Comparison of ENCODE assay signal across 19 cellular contexts in genomic region chr10:4006051-4006450, GRCh38.
DNase-seq lines count a peak whose midpoint lies in the region; ATAC-seq and TF ChIP-seq lines count a peak whose summit lies in the region.
"Had no signal": no experiment of that assay in that cellular context is flagged by ENCODE, and none has a peak within 500 bp of the region (broad histone marks: within the 10 kb centered on the region; RNA-seq: fewer than 3 reads in every experiment).

No MANE protein-coding gene starts in this region.

- H3K27ac ChIP-seq in naive thymus-derived CD4-positive, alpha-beta T cell (ENCODE audit: low read depth, low read length): no peak overlapping the region
- no peak overlapping the region for H3K27ac ChIP-seq in upper lobe of right lung
- H3K27ac ChIP-seq: cardiac muscle cell, GM23248, neural progenitor cell, tibial artery had no signal

- peak; percentile 7 for DNase-seq in activated naive CD4-positive, alpha-beta T cell treated with anti-CD3 and anti-CD28 coated beads for 36 hours
- no peak for DNase-seq in activated naive CD4-positive, alpha-beta T cell treated with anti-CD3 and anti-CD28 coated beads, Interleukin-2, amount 10 ng/mL, durations not matched to agents 7 days and 5 days
- no peak for DNase-seq in naive thymus-derived CD4-positive, alpha-beta T cell
- DNase-seq in upper lobe of right lung (peak; percentile 73), GM13976 (ENCODE audit: low spot score) (no peak), AG08396 (ENCODE audit: low spot score) (no peak)
- DNase-seq: activated T-cell treated with anti-CD3 and anti-CD28 coated beads, Interleukin-2, amount 50 U/mL, for 72 hours; EL; GM23248; stimulated activated CD4-positive, alpha-beta T cell treated with anti-CD3 and anti-CD28 coated beads, Interleukin-2, amount 100 ng/mL, for 48 hours; stimulated activated naive CD8-positive, alpha-beta T cell treated with anti-CD3 and anti-CD28 coated beads, Interleukin-15, Interleukin-2, amounts not matched to agents 100 U/mL and 50 U/mL, for 24 hours had no signal

- peaks cover 8% of the 10 kb centered on the region for H3K4me1 Mint-ChIP-seq in activated naive CD4-positive, alpha-beta T cell treated with anti-CD3 and anti-CD28 coated beads for 36 hours (ENCODE audit: low read depth)
- H3K4me1 Mint-ChIP-seq in activated naive CD4-positive, alpha-beta T cell treated with anti-CD3 and anti-CD28 coated beads, Interleukin-2, amount 10 ng/mL, durations not matched to agents 7 days and 5 days: peaks cover 14% of the 10 kb centered on the region
- H3K4me1 Mint-ChIP-seq in dendritic cell treated with granulocyte-macrophage colony-stimulating factor and Interleukin-4, amounts not matched to agents 40 ng/mL and 50 ng/mL, for 4 days (ENCODE audit: low read depth): peaks cover 52% of the 10 kb centered on the region
- peaks cover 0 to 10% (median 4%) of the 10 kb centered on the region in 7 donors for H3K4me1 Mint-ChIP-seq in naive thymus-derived CD4-positive, alpha-beta T cell

- no peak overlapping the region for H3K4me3 ChIP-seq in naive thymus-derived CD4-positive, alpha-beta T cell (ENCODE audit: low read length)
- no peak overlapping the region for H3K4me3 ChIP-seq in upper lobe of right lung
- H3K4me3 ChIP-seq: BLaER1 treated with 17β-estradiol and CSF1 and Interleukin-3, amounts not matched to agents 10 nM and 100 nM; cardiac muscle cell; GM23248; neural progenitor cell; tibial artery had no signal

- peaks cover 1% of the 10 kb centered on the region for H3K27me3 Mint-ChIP-seq in activated naive CD4-positive, alpha-beta T cell treated with anti-CD3 and anti-CD28 coated beads for 36 hours (ENCODE audit: low read depth)
- peaks cover 18% of the 10 kb centered on the region for H3K27me3 Mint-ChIP-seq in activated naive CD4-positive, alpha-beta T cell treated with anti-CD3 and anti-CD28 coated beads, Interleukin-2, amount 10 ng/mL, durations not matched to agents 7 days and 5 days
- peaks cover 2% of the 10 kb centered on the region for H3K27me3 Mint-ChIP-seq in dendritic cell treated with granulocyte-macrophage colony-stimulating factor and Interleukin-4, amounts not matched to agents 40 ng/mL and 50 ng/mL, for 4 days
- H3K27me3 Mint-ChIP-seq in naive thymus-derived CD4-positive, alpha-beta T cell: no peaks in the 10 kb centered on the region
- H3K27me3 Mint-ChIP-seq: activated naive CD4-positive, alpha-beta T cell treated with anti-CD3 and anti-CD28 coated beads, Interleukin-2, amount 50 U/mL, for 24 hours had no signal

- CTCF ChIA-PET in activated naive CD4-positive, alpha-beta T cell treated with anti-CD3 and anti-CD28 coated beads for 36 hours (lab: Charles Lee): no interaction called here
- CTCF ChIA-PET in activated naive CD4-positive, alpha-beta T cell treated with anti-CD3 and anti-CD28 coated beads, Interleukin-2, amount 10 ng/mL, durations not matched to agents 7 days and 5 days (lab: Charles Lee): no interaction called here
- CTCF ChIA-PET in naive thymus-derived CD4-positive, alpha-beta T cell (lab: Charles Lee): no interaction called here

- H3K4me1 ChIP-seq in naive thymus-derived CD4-positive, alpha-beta T cell (ENCODE audit: control insufficient read depth in 2 of 2, insufficient read depth in 2 of 2, low read length in 2 of 2): no peaks in the 10 kb centered on the region
- no peaks in the 10 kb centered on the region for H3K4me1 ChIP-seq in upper lobe of right lung

- in situ Hi-C loops in GM13976 (cut with MboI; ENCODE audit: low sequenced_read_pairs, unreplicated experiment): no loop called here

- no peaks in the 10 kb centered on the region for H3K27me3 ChIP-seq in naive thymus-derived CD4-positive, alpha-beta T cell (ENCODE audit: control insufficient read depth in 2 of 2, insufficient read depth in 2 of 2, low read length in 2 of 2)
- no peaks in the 10 kb centered on the region for H3K27me3 ChIP-seq in upper lobe of right lung
- H3K27me3 ChIP-seq: BLaER1 treated with 17β-estradiol and CSF1 and Interleukin-3, amounts not matched to agents 10 nM and 100 nM; cardiac muscle cell; neural progenitor cell; tibial artery had no signal

- H3K9me3 ChIP-seq in naive thymus-derived CD4-positive, alpha-beta T cell (ENCODE audit: control insufficient read depth in 2 of 3, low read length in 3 of 3): no peaks in the 10 kb centered on the region
- no peaks in the 10 kb centered on the region for H3K9me3 ChIP-seq in upper lobe of right lung
- H3K9me3 ChIP-seq: tibial artery had no signal

- POLR2A ChIA-PET in naive thymus-derived CD4-positive, alpha-beta T cell (lab: Charles Lee): no interaction called here

- no peak overlapping the region for H3K27ac Mint-ChIP-seq in activated naive CD4-positive, alpha-beta T cell treated with anti-CD3 and anti-CD28 coated beads for 36 hours
- H3K27ac Mint-ChIP-seq in activated naive CD4-positive, alpha-beta T cell treated with anti-CD3 and anti-CD28 coated beads, Interleukin-2, amount 10 ng/mL, durations not matched to agents 7 days and 5 days: no peak overlapping the region
- H3K27ac Mint-ChIP-seq in dendritic cell treated with granulocyte-macrophage colony-stimulating factor and Interleukin-4, amounts not matched to agents 40 ng/mL and 50 ng/mL, for 4 days: peak overlapping the region; percentile 74
- peak overlapping the region in 2 of 9 donors; percentile 34 to 75 for H3K27ac Mint-ChIP-seq in naive thymus-derived CD4-positive, alpha-beta T cell
- H3K27ac Mint-ChIP-seq: activated naive CD4-positive, alpha-beta T cell treated with anti-CD3 and anti-CD28 coated beads, Interleukin-2, amount 50 U/mL, for 24 hours; activated T-cell treated with anti-CD3 and anti-CD28 coated beads, Interleukin-2, amount 50 U/mL, for 72 hours; neural progenitor cell had no signal

- peak; percentile 16 for ATAC-seq in naive thymus-derived CD4-positive, alpha-beta T cell
- ATAC-seq in upper lobe of right lung (peak; percentile 83), HG02798 (IDR thresholded peaks at IDR 0.05; ENCODE audit: poor library complexity, unreplicated experiment) (no peak)
- ATAC-seq: activated T-cell treated with anti-CD3 and anti-CD28 coated beads, Interleukin-2, amount 50 U/mL, for 72 hours; left lobe of liver; stimulated activated naive CD8-positive, alpha-beta T cell treated with anti-CD3 and anti-CD28 coated beads, Interleukin-15, Interleukin-2, amounts not matched to agents 100 U/mL and 50 U/mL, for 24 hours had no signal

- no peaks in the 10 kb centered on the region for H3K9me3 Mint-ChIP-seq in activated naive CD4-positive, alpha-beta T cell treated with anti-CD3 and anti-CD28 coated beads for 36 hours
- peaks cover 3% of the 10 kb centered on the region for H3K9me3 Mint-ChIP-seq in activated naive CD4-positive, alpha-beta T cell treated with anti-CD3 and anti-CD28 coated beads, Interleukin-2, amount 10 ng/mL, durations not matched to agents 7 days and 5 days
- peaks cover 8% of the 10 kb centered on the region for H3K9me3 Mint-ChIP-seq in dendritic cell treated with granulocyte-macrophage colony-stimulating factor and Interleukin-4, amounts not matched to agents 40 ng/mL and 50 ng/mL, for 4 days
- H3K9me3 Mint-ChIP-seq in naive thymus-derived CD4-positive, alpha-beta T cell: peaks cover 0 to 6% (median 0%) of the 10 kb centered on the region in 11 donors

- no peaks in the 10 kb centered on the region for H3K36me3 Mint-ChIP-seq in activated naive CD4-positive, alpha-beta T cell treated with anti-CD3 and anti-CD28 coated beads for 36 hours (ENCODE audit: low read depth)
- H3K36me3 Mint-ChIP-seq in activated naive CD4-positive, alpha-beta T cell treated with anti-CD3 and anti-CD28 coated beads, Interleukin-2, amount 10 ng/mL, durations not matched to agents 7 days and 5 days: peaks cover 5% of the 10 kb centered on the region
- no peaks in the 10 kb centered on the region for H3K36me3 Mint-ChIP-seq in dendritic cell treated with granulocyte-macrophage colony-stimulating factor and Interleukin-4, amounts not matched to agents 40 ng/mL and 50 ng/mL, for 4 days (ENCODE audit: low read depth)
- peaks cover 0 to 10% (median 0%) of the 10 kb centered on the region in 5 donors for H3K36me3 Mint-ChIP-seq in naive thymus-derived CD4-positive, alpha-beta T cell
- H3K36me3 Mint-ChIP-seq: neural progenitor cell had no signal

- no peak overlapping the region for H3K4me3 Mint-ChIP-seq in activated naive CD4-positive, alpha-beta T cell treated with anti-CD3 and anti-CD28 coated beads for 36 hours
- no peak overlapping the region for H3K4me3 Mint-ChIP-seq in activated naive CD4-positive, alpha-beta T cell treated with anti-CD3 and anti-CD28 coated beads, Interleukin-2, amount 10 ng/mL, durations not matched to agents 7 days and 5 days
- H3K4me3 Mint-ChIP-seq in dendritic cell treated with granulocyte-macrophage colony-stimulating factor and Interleukin-4, amounts not matched to agents 40 ng/mL and 50 ng/mL, for 4 days: peak overlapping the region; percentile 9
- H3K4me3 Mint-ChIP-seq in naive thymus-derived CD4-positive, alpha-beta T cell: peak overlapping the region in 1 of 10 donors; percentile 27
- H3K4me3 Mint-ChIP-seq: activated naive CD4-positive, alpha-beta T cell treated with anti-CD3 and anti-CD28 coated beads, Interleukin-2, amount 50 U/mL, for 24 hours; activated T-cell treated with anti-CD3 and anti-CD28 coated beads, Interleukin-2, amount 50 U/mL, for 72 hours; neural progenitor cell had no signal

- intact Hi-C loops in activated naive CD4-positive, alpha-beta T cell treated with anti-CD3 and anti-CD28 coated beads for 36 hours (cut with micrococcal nuclease): no loop called here
- intact Hi-C loops in dendritic cell treated with granulocyte-macrophage colony-stimulating factor and Interleukin-4, amounts not matched to agents 40 ng/mL and 50 ng/mL, for 4 days (cut with micrococcal nuclease): loop anchor here (5.0 kb wide), 1 partner anchor 126 kb away; no protein-coding TSS in a partner anchor
- intact Hi-C loops in naive thymus-derived CD4-positive, alpha-beta T cell (cut with micrococcal nuclease): no loop called here
- intact Hi-C loops in upper lobe of right lung (cut with DNase I): no loop called here

- H3K36me3 ChIP-seq in naive thymus-derived CD4-positive, alpha-beta T cell (ENCODE audit: control insufficient read depth in 2 of 3, insufficient read depth in 3 of 3, low read length in 3 of 3): no peaks in the 10 kb centered on the region
- H3K36me3 ChIP-seq in upper lobe of right lung: no peaks in the 10 kb centered on the region
- H3K36me3 ChIP-seq: BLaER1 treated with 17β-estradiol and CSF1 and Interleukin-3, amounts not matched to agents 10 nM and 100 nM; cardiac muscle cell; neural progenitor cell; tibial artery had no signal

- TF ChIP-seq CTCF in upper lobe of right lung (IDR thresholded peaks at IDR 0.05): no peak
- TF ChIP-seq CTCF in GM13976 (IDR thresholded peaks at IDR 0.05; ENCODE audit: borderline replicate concordance, control extremely low read depth, extremely low read depth, insufficient read depth, missing control alignments): no peak

Comparison
In these comparisons a context has a peak if more than half of its experiments do, and no peak if none do; other contexts are left out.
1. DNase-seq: peak in activated naive CD4-positive, alpha-beta T cell treated with anti-CD3 and anti-CD28 coated beads for 36 hours (single experiment) and upper lobe of right lung (single experiment); none in activated naive CD4-positive, alpha-beta T cell treated with anti-CD3 and anti-CD28 coated beads, Interleukin-2, amount 10 ng/mL, durations not matched to agents 7 days and 5 days (single experiment), naive thymus-derived CD4-positive, alpha-beta T cell (0 of 9), GM13976 (single experiment) and AG08396 (single experiment).